Comparison of ENCODE assay signal across 26 cellular contexts in genomic region chr17:72995008-72995656, GRCh38.
DNase-seq lines count a peak whose midpoint lies in the region; ATAC-seq, FAIRE-seq and TF ChIP-seq lines count a peak whose summit lies in the region.
"Had no signal": no experiment of that assay in that cellular context is flagged by ENCODE, and none has a peak within 500 bp of the region (broad histone marks: within the 10 kb centered on the region; RNA-seq: fewer than 3 reads in every experiment).

No MANE protein-coding gene starts in this region.

- peaks cover 26% of the 10 kb centered on the region for H3K9me3 Mint-ChIP-seq in WTC11
- H3K9me3 Mint-ChIP-seq in CD14-positive monocyte, result peaks cover 0 to 2% (median 0%) of the 10 kb centered on the region in 7 donors
- H3K9me3 Mint-ChIP-seq: HFFc6 had no signal

- H3K4me3 ChIP-seq in heart left ventricle (no peak overlapping the region), sigmoid colon (no peak overlapping the region)
- H3K4me3 ChIP-seq: A549; BLaER1 treated with 17β-estradiol and CSF1 and Interleukin-3, amounts not matched to agents 10 nM and 100 nM; GM23338 had no signal

- no peaks in the 10 kb centered on the region for H3K27me3 ChIP-seq in heart left ventricle
- no peaks in the 10 kb centered on the region for H3K27me3 ChIP-seq in sigmoid colon
- H3K27me3 ChIP-seq: BE2C; BLaER1 treated with 17β-estradiol and CSF1 and Interleukin-3, amounts not matched to agents 10 nM and 100 nM had no signal

- TF ChIP-seq POLR2A in heart left ventricle (IDR thresholded peaks at IDR 0.05) (no peak), sigmoid colon (IDR thresholded peaks at IDR 0.05) (no peak)

- H3K36me3 ChIP-seq in heart left ventricle (no peaks in the 10 kb centered on the region), sigmoid colon (no peaks in the 10 kb centered on the region)
- H3K36me3 ChIP-seq: BE2C had no signal

- H3K9me3 ChIP-seq in heart left ventricle (no peaks in the 10 kb centered on the region), sigmoid colon (no peaks in the 10 kb centered on the region)
- H3K9me3 ChIP-seq: A549, BE2C had no signal

- WGBS in heart left ventricle, 4 donors, result 89 to 100% (median 99%) methylated on average over 1 of the region's 1 CpG
- WGBS in sigmoid colon, 2 donors, result 97% methylated on average over 1 of the region's 1 CpG

- TF ChIP-seq CTCF in heart left ventricle (IDR thresholded peaks at IDR 0.05) (no peak), WTC11 (IDR thresholded peaks at IDR 0.05) (no peak), CD14-positive monocyte (IDR thresholded peaks at IDR 0.05) (no peak), sigmoid colon (IDR thresholded peaks at IDR 0.05) (no peak)

- no peak for TF ChIP-seq EP300 in sigmoid colon (IDR thresholded peaks at IDR 0.05)

- H3K27ac ChIP-seq in heart left ventricle (no peak overlapping the region), sigmoid colon (no peak overlapping the region)
- H3K27ac ChIP-seq: A549; BLaER1 treated with 17β-estradiol and CSF1 and Interleukin-3, amounts not matched to agents 10 nM and 100 nM had no signal

- H3K4me3 Mint-ChIP-seq in WTC11, result no peak overlapping the region
- H3K4me3 Mint-ChIP-seq in CD14-positive monocyte, result no peak overlapping the region
- H3K4me3 Mint-ChIP-seq: CD4-positive, alpha-beta memory T cell; GM23338; HFFc6 had no signal

- H3K4me1 Mint-ChIP-seq in WTC11 (no peaks in the 10 kb centered on the region), CD14-positive monocyte (peaks cover 5% of the 10 kb centered on the region)
- H3K4me1 Mint-ChIP-seq: GM23338 had no signal

- peak; percentile 7 for DNase-seq in Right ventricle myocardium inferior (ENCODE audit: missing footprints)
- DNase-seq in heart left ventricle, result no peak
- DNase-seq in WTC11 (ENCODE audit: low spot score), result no peak
- DNase-seq in islet precursor cell, result peak; percentile 31
- DNase-seq in urothelium cell line (ENCODE audit: low spot score), result no peak
- DNase-seq in CD14-positive monocyte (ENCODE audit: low spot score), result no peak
- no peak for DNase-seq in sigmoid colon
- DNase-seq in activated naive CD4-positive, alpha-beta T cell (lab: John Stamatoyannopoulos, UW), result no peak
- DNase-seq: 8988T; ACHN; AML-193; BE2C; Calu3; CD4-positive, alpha-beta memory T cell; COR-L47; DMS53; DMS79 treated with DMSO at 0.1 percent for 48 hours; GF-D8; HFFc6 had no signal

- ATAC-seq in Right ventricle myocardium inferior, result no peak
- ATAC-seq in heart left ventricle, result no peak
- no peak for ATAC-seq in WTC11
- ATAC-seq: A549, GM23338, HCT116 had no signal

- H3K36me3 Mint-ChIP-seq in WTC11 (peaks cover 20% of the 10 kb centered on the region), CD14-positive monocyte (peaks cover 19 to 26% of the 10 kb centered on the region in 2 donors)

- CTCF ChIA-PET in WTC11 (lab: Charles Lee), result interaction anchor here (1.1 to 2.0 kb wide), 2 partner anchors 9 to 162 kb away, joined by 4 to 7 read pairs; no protein-coding TSS in a partner anchor

- no peaks in the 10 kb centered on the region; the same call in 1 of the 2 replicates for H3K27me3 Mint-ChIP-seq in WTC11 (ENCODE audit: low read depth)
- H3K27me3 Mint-ChIP-seq in CD14-positive monocyte (ENCODE audit: low read depth in 3 of 3), result peaks cover 0 to 2% (median 0%) of the 10 kb centered on the region in 3 donors
- H3K27me3 Mint-ChIP-seq: CD4-positive, alpha-beta memory T cell had no signal

- H3K27ac Mint-ChIP-seq in WTC11, result no peak overlapping the region
- peak overlapping the region in 2 of 7 donors; percentile 53 to 75 for H3K27ac Mint-ChIP-seq in CD14-positive monocyte
- H3K27ac Mint-ChIP-seq: GM23338, HFFc6 had no signal

- POLR2A ChIA-PET in WTC11 (lab: Charles Lee), result no interaction called here

- intact Hi-C loops in Right ventricle myocardium inferior (cut with DNase I), result no loop called here
- intact Hi-C loops in heart left ventricle (cut with DNase I), result no loop called here
- intact Hi-C loops in CD14-positive monocyte (cut with micrococcal nuclease), result no loop called here
- intact Hi-C loops in sigmoid colon (cut with DNase I), result no loop called here

- FAIRE-seq in urothelium cell line (lab: Jason Lieb, UNC), result peak; percentile 87
- FAIRE-seq: A549, GM12891, GM18507, H54 had no signal

- no peaks in the 10 kb centered on the region for H3K4me1 ChIP-seq in heart left ventricle
- no peaks in the 10 kb centered on the region for H3K4me1 ChIP-seq in sigmoid colon
- H3K4me1 ChIP-seq: A549 had no signal

TF ChIP-seq in WTC11, 78 proteins besides CTCF, POLR2A, EP300 and RAD21:
- TF ChIP-seq FOXK1 (CRISPR knock-in tag; IDR thresholded peaks at IDR 0.05) (no peak), NFATC4 (CRISPR knock-in tag; IDR thresholded peaks at IDR 0.05) (no peak), ZNF396 (CRISPR knock-in tag; IDR thresholded peaks at IDR 0.05; ENCODE audit: borderline replicate concordance) (no peak), JAZF1 (CRISPR knock-in tag; IDR thresholded peaks at IDR 0.05) (no peak), ARID4B (CRISPR knock-in tag; IDR thresholded peaks at IDR 0.05; ENCODE audit: borderline replicate concordance) (no peak), GTF2I (CRISPR knock-in tag; conservative IDR thresholded peaks at IDR 0.05) (0 out of 2 replicates have a peak, but pooled peaks have one; percentile 38), SOX15 (CRISPR knock-in tag; IDR thresholded peaks at IDR 0.05) (no peak), HMGA2 (CRISPR knock-in tag; IDR thresholded peaks at IDR 0.05) (no peak), ZNF416 (CRISPR knock-in tag; IDR thresholded peaks at IDR 0.05) (peak; percentile 98), ATF1 (CRISPR knock-in tag; IDR thresholded peaks at IDR 0.05) (no peak), ERG (CRISPR knock-in tag; IDR thresholded peaks at IDR 0.05) (no peak), RELA (CRISPR knock-in tag; IDR thresholded peaks at IDR 0.05; ENCODE audit: borderline replicate concordance) (no peak)
- TF ChIP-seq, protein P1, sequence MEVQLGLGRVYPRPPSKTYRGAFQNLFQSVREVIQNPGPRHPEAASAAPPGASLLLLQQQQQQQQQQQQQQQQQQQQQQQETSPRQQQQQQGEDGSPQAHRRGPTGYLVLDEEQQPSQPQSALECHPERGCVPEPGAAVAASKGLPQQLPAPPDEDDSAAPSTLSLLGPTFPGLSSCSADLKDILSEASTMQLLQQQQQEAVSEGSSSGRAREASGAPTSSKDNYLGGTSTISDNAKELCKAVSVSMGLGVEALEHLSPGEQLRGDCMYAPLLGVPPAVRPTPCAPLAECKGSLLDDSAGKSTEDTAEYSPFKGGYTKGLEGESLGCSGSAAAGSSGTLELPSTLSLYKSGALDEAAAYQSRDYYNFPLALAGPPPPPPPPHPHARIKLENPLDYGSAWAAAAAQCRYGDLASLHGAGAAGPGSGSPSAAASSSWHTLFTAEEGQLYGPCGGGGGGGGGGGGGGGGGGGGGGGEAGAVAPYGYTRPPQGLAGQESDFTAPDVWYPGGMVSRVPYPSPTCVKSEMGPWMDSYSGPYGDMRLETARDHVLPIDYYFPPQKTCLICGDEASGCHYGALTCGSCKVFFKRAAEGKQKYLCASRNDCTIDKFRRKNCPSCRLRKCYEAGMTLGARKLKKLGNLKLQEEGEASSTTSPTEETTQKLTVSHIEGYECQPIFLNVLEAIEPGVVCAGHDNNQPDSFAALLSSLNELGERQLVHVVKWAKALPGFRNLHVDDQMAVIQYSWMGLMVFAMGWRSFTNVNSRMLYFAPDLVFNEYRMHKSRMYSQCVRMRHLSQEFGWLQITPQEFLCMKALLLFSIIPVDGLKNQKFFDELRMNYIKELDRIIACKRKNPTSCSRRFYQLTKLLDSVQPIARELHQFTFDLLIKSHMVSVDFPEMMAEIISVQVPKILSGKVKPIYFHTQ (CRISPR knock-in tag; IDR thresholded peaks at IDR 0.05), result no peak
TF ChIP-seq in WTC11: peak in this region for 2.

Comparison
In these comparisons a context has a peak if more than half of its experiments do, and no peak if none do; other contexts are left out.
1. DNase-seq: peak in Right ventricle myocardium inferior (single experiment) and islet precursor cell (single experiment); none in heart left ventricle (0 of 5), WTC11 (single experiment), urothelium cell line (single experiment), CD14-positive monocyte (single experiment), sigmoid colon (single experiment) and activated naive CD4-positive, alpha-beta T cell (0 of 4).